Comparison of ENCODE assay signal across 8 cellular contexts in genomic region chr16:71367243-71367976, GRCh38. TPM values are rescaled to one million over a fixed set of nuclear protein-coding genes. Genes with fewer than 3 reads are reported as not detected.
DNase-seq lines count a peak whose midpoint lies in the region; ATAC-seq, FAIRE-seq and TF ChIP-seq lines count a peak whose summit lies in the region.

No MANE protein-coding gene starts in this region.

- H3K36me3 ChIP-seq in osteoblast (ENCODE audit: insufficient read depth, low read length): no peaks in the 10 kb centered on the region

- H3K27ac ChIP-seq in osteoblast (ENCODE audit: low read depth, low read length): no peak overlapping the region

- peak; percentile 96 for FAIRE-seq in HTR-8/SVneo (lab: Jason Lieb, UNC)

- no peaks in the 10 kb centered on the region for H3K4me1 Mint-ChIP-seq in endothelial cell (ENCODE audit: unreplicated experiment)

- peak; percentile 58 for DNase-seq in activated CD8-positive, alpha-beta memory T cell treated with anti-CD3 and anti-CD28 coated beads for 24 hours
- DNase-seq in activated CD8-positive, alpha-beta memory T cell treated with anti-CD3 and anti-CD28 coated beads, Interleukin-2, amount 50 U/mL, for 4 hours: no peak
- DNase-seq in HTR-8/SVneo (ENCODE audit: insufficient read length, low spot score) (peak; percentile 81), SK-MEL-5 (ENCODE audit: low read depth, low spot score) (peak; percentile 77), endothelial cell (ENCODE audit: low spot score) (peak; percentile 86), osteoblast (ENCODE audit: insufficient read length, low spot score, missing footprints) (peak; percentile 95)

- H3K9me3 ChIP-seq in osteoblast (ENCODE audit: low read depth, low read length): no peaks in the 10 kb centered on the region

- H3K4me3 Mint-ChIP-seq in endothelial cell (ENCODE audit: unreplicated experiment): no peak overlapping the region

- H4K20me1 ChIP-seq in osteoblast (ENCODE audit: insufficient read depth, low read length): no peaks in the 10 kb centered on the region

- H3K4me1 ChIP-seq in osteoblast (ENCODE audit: insufficient read depth, low read length): no peaks in the 10 kb centered on the region

- no peak overlapping the region for H2AFZ ChIP-seq in osteoblast (ENCODE audit: low read length)

- peak; percentile 66 for TF ChIP-seq CTCF in endothelial cell (IDR thresholded peaks at IDR 0.05; ENCODE audit: unreplicated experiment)
- TF ChIP-seq CTCF in osteoblast (IDR thresholded peaks at IDR 0.05; ENCODE audit: extremely low read depth, low read depth, low read length): peak; percentile 73

- H3K9me3 Mint-ChIP-seq in endothelial cell (ENCODE audit: unreplicated experiment): no peaks in the 10 kb centered on the region

- H3K27me3 Mint-ChIP-seq in endothelial cell (ENCODE audit: unreplicated experiment): peaks cover 6% of the 10 kb centered on the region

- no peak overlapping the region for H3K4me2 ChIP-seq in osteoblast (ENCODE audit: insufficient read depth, low read length)

- H3K27me3 ChIP-seq in osteoblast (ENCODE audit: insufficient read depth, low read length): peaks cover 17% of the 10 kb centered on the region

- no peaks in the 10 kb centered on the region for H3K36me3 Mint-ChIP-seq in endothelial cell (ENCODE audit: low read depth, unreplicated experiment)

- no peaks in the 10 kb centered on the region for H3K79me2 ChIP-seq in osteoblast (ENCODE audit: insufficient read depth, low read length)

- in situ Hi-C loops in SK-MEL-5 (cut with HindIII; ENCODE audit: low pct_unique_long_range_greater_than_20kb, low sequenced_read_pairs): no loop called here

- no peak overlapping the region for H3K4me3 ChIP-seq in osteoblast (ENCODE audit: insufficient read depth, low read length)

- no peak overlapping the region for H3K27ac Mint-ChIP-seq in endothelial cell (ENCODE audit: unreplicated experiment)

- ATAC-seq in GM21360 (IDR thresholded peaks at IDR 0.05; ENCODE audit: unreplicated experiment): no peak
- no peak for ATAC-seq in HG02678 (IDR thresholded peaks at IDR 0.05; ENCODE audit: unreplicated experiment)

RNA-seq across cellular contexts. Expression of gene CALB2, which starts 8.9 kb away (rescaled TPM):
- total RNA-seq in SK-MEL-5 (2014; rRNA removed; shearing (Covaris generic)): 0.45 and 0.67 TPM in 2 replicates
- 2.0 and 5.0 TPM in 2 replicates for polyA plus RNA-seq in SK-MEL-5 (2015; cell fraction: cytosol; rRNA removed)
- polyA plus RNA-seq in SK-MEL-5 (2015; cell fraction: nucleus; rRNA removed): 0.32 and 0.56 TPM in 2 replicates
- total RNA-seq in endothelial cell (ENCODE audit: unreplicated experiment) (12.9 TPM), osteoblast (1.1 and 2.4 TPM in 2 replicates)
